Comparison of ENCODE assay signal across 8 cellular contexts in the genomic region with DNA sequence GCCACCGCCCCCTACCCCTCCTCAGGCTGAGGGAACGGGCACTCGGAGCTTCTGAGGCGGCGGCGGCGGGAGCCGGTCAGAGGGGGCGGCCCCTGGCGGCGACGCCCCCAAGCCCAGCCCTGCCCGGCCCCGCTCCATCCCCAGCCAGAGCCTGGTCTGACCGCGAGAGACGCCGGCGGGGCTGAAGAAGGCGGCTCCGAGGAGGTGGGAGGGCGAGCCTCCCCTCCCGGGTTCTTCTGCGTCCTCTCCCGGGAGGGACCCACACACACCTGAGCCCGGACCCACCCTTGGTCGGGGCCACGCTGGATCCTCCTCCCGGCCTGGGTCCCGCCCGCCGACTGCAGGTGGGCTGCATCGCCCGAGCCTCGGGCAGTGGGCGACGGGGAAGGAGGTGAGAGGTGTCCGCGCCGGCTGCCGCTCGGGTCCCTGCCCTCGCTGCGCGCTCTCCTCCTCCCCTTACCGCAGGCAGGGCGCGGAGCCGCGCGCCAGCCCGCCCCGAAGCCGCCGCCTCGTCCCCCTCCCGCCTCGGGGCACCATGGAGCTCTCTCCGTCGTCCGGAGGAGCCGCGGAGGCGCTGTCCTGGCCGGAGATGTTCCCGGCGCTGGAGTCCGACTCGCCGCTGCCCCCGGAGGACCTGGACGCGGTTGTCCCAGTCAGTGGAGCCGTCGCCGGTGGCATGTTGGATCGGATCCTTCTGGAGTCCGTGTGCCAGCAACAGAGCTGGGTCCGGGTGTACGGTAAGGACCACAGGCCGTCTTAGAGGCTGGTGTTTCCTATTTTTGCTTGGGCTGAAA. TPM values are rescaled to one million over a fixed set of nuclear protein-coding genes. Genes with fewer than 3 reads are reported as not detected.
DNase-seq lines count a peak whose midpoint lies in the region; ATAC-seq, FAIRE-seq and TF ChIP-seq lines count a peak whose summit lies in the region.

A gene (plus strand): TSS at position 147 of the 794 bp plus-strand sequence. CDS start 389 bp downstream, at position 536.

- peak within 1 kb of the TSS; percentile 62 for H3K27ac ChIP-seq in C4-2B
- H3K27ac ChIP-seq in ascending aorta, result peak within 1 kb of the TSS; percentile 86 to 97
- peak within 1 kb of the TSS; percentile 97 for H3K27ac ChIP-seq in left ventricle myocardium inferior (replicated peaks)
- H3K27ac ChIP-seq in pancreas, result peak within 1 kb of the TSS; percentile 71 to 85 (median 82)

- peak within 1 kb of the TSS; percentile 78 to 84 for H3K4me3 ChIP-seq in ascending aorta
- H3K4me3 ChIP-seq in left ventricle myocardium inferior, result peak within 1 kb of the TSS; percentile 87
- peak within 1 kb of the TSS; percentile 71 to 99 (median 92) for H3K4me3 ChIP-seq in pancreas

- ATAC-seq in GM18519 (IDR thresholded peaks at IDR 0.05; ENCODE audit: low FRiP score, unreplicated experiment) (peak; percentile 35), HG03025 (IDR thresholded peaks at IDR 0.05; ENCODE audit: low FRiP score, unreplicated experiment) (peak; percentile 46), pancreas (peak; percentile 73 to 80 (median 76))

- no peaks in the 10 kb centered on the region for H3K9me3 ChIP-seq in ascending aorta
- H3K9me3 ChIP-seq in left ventricle myocardium inferior (replicated peaks), result no peaks in the 10 kb centered on the region
- H3K9me3 ChIP-seq in pancreas, result no peaks in the 10 kb centered on the region

- H3K36me3 ChIP-seq in ascending aorta (no peaks in the 10 kb centered on the region), left ventricle myocardium inferior (no peaks in the 10 kb centered on the region), pancreas (no peaks in the 10 kb centered on the region)

- 0 to 1% methylated on average over 38 to 81 of the region's 81 CpGs for WGBS in pancreas, 2 donors

- TF ChIP-seq CTCF in C4-2B (conservative IDR thresholded peaks at IDR 0.05) (peak; percentile 51), ascending aorta (IDR thresholded peaks at IDR 0.05) (peak in 1 of 3 experiments; percentile 9), left ventricle myocardium inferior (IDR thresholded peaks at IDR 0.05; ENCODE audit: borderline replicate concordance) (peak; percentile 46), pancreas (IDR thresholded peaks at IDR 0.05) (no peak)

- H3K4me1 ChIP-seq in ascending aorta (peaks cover 5 to 11% of the 10 kb centered on the region in 2 donors), left ventricle myocardium inferior (peaks cover 65% of the 10 kb centered on the region), pancreas (peaks cover 0 to 5% (median 0%) of the 10 kb centered on the region in 3 donors)

- no peaks in the 10 kb centered on the region for H3K27me3 ChIP-seq in ascending aorta
- no peaks in the 10 kb centered on the region for H3K27me3 ChIP-seq in left ventricle myocardium inferior (ENCODE audit: low read depth)
- H3K27me3 ChIP-seq in pancreas, result no peaks in the 10 kb centered on the region

- DNase-seq in NCI-H510A treated with DMSO at 0.1 percent for 48 hours (lab: John Stamatoyannopoulos, UW) (peak; percentile 82), ascending aorta (ENCODE audit: low spot score in 2 of 2) (peak; percentile 9 to 81), left ventricle myocardium inferior (peak; percentile 73), pancreas (peak; percentile 61 to 90 (median 70)), OCI-M1 (lab: John Stamatoyannopoulos, UW) (no peak)

- intact Hi-C loops in ascending aorta (cut with DNase I) (loop anchor here (1.0 to 10.0 kb wide), 2 partner anchors 62 to 931 kb away; a partner anchor contains a TSS), left ventricle myocardium inferior (cut with micrococcal nuclease) (loop anchor here (10.0 kb wide), 1 partner anchor 59 kb away; no protein-coding TSS in a partner anchor), pancreas (cut with DNase I) (no loop called here)

- no peak for FAIRE-seq in pancreas (lab: Jason Lieb, UNC)

RNA-seq across cellular contexts. Expression of the gene that starts here (rescaled TPM):
- total RNA-seq in ascending aorta (57.5 TPM), left ventricle myocardium inferior (28.3 TPM), pancreas (10 to 100 TPM in 1 of 6 donors, 1 to 10 TPM in 5; 3.9 to 12.9 (median 5.0) TPM)
- polyA plus RNA-seq in pancreas, result 1 to 10 TPM; 2.5 to 3.9 TPM

Comparison
In these comparisons a context has a peak if more than half of its experiments do, and no peak if none do; other contexts are left out.
1. CTCF ChIP-seq: peak in C4-2B (single experiment) and left ventricle myocardium inferior (single experiment); none in pancreas (0 of 4).
2. intact Hi-C loops: an anchor here in ascending aorta (1.0 to 10.0 kb wide) and left ventricle myocardium inferior (10.0 kb wide); none called in pancreas.
3. Peak in every context shown above with its lines, with median percentiles within 50 percentile points of each other: H3K27ac ChIP-seq, ATAC-seq and H3K4me3 ChIP-seq.